In genomic region chr5:54743581-54743980, GRCh38 we compare ENCODE assay signal across 9 cellular contexts.
DNase-seq lines count a peak whose midpoint lies in the region; FAIRE-seq and TF ChIP-seq lines count a peak whose summit lies in the region.
"Had no signal": no experiment of that assay in that cellular context is flagged by ENCODE, and none has a peak within 500 bp of the region (broad histone marks: within the 10 kb centered on the region; RNA-seq: fewer than 3 reads in every experiment).

No MANE protein-coding gene starts in this region.

- H3K27me3 Mint-ChIP-seq in H9 (ENCODE audit: low read depth), result peaks cover 3% of the 10 kb centered on the region

- peaks cover 14 to 21% of the 10 kb centered on the region in 2 experiments for H3K4me1 Mint-ChIP-seq in H9

- H3K9me2 ChIP-seq in SU-DHL-6 (replicated peaks; ENCODE audit: insufficient read depth, low read length), result no peaks in the 10 kb centered on the region
- no peaks in the 10 kb centered on the region for H3K9me2 ChIP-seq in hepatocyte (replicated peaks; ENCODE audit: insufficient read depth)

- H3K79me2 ChIP-seq in H9 (ENCODE audit: insufficient read depth, low read length) (no peaks in the 10 kb centered on the region), SU-DHL-6 (ENCODE audit: insufficient read depth, low read length) (no peaks in the 10 kb centered on the region), hepatocyte (no peaks in the 10 kb centered on the region)

- no peaks in the 10 kb centered on the region for H3F3A ChIP-seq in SU-DHL-6 (ENCODE audit: insufficient read depth)

- H3K23ac ChIP-seq in H9 (ENCODE audit: insufficient read length, low read depth, low read length), result no peak overlapping the region

- H3K4me3 ChIP-seq in SU-DHL-6 (ENCODE audit: insufficient read depth, low read length, poor library complexity, severe bottlenecking), result no peak overlapping the region
- no peak overlapping the region for H3K4me3 ChIP-seq in hepatocyte
- no peak overlapping the region for H3K4me3 ChIP-seq in spleen
- H3K4me3 ChIP-seq: lung had no signal

- H3K56ac ChIP-seq in H9 (ENCODE audit: insufficient read length, low read depth, low read length), result no peak overlapping the region

- no peak overlapping the region for H2BK15ac ChIP-seq in H9 (ENCODE audit: low read depth, low read length)

- H3K18ac ChIP-seq in H9 (ENCODE audit: insufficient read length, low read depth, low read length), result no peak overlapping the region

- no peak overlapping the region for H4K5ac ChIP-seq in H9 (ENCODE audit: insufficient read length, low read depth, low read length)

- no peak overlapping the region for H3K4me3 Mint-ChIP-seq in H9

- no peak overlapping the region for H2AK5ac ChIP-seq in H9 (ENCODE audit: insufficient read length, low read length)

- H3K9me3 Mint-ChIP-seq in H9, result no peaks in the 10 kb centered on the region

- TF ChIP-seq CTCF in H9 (conservative IDR thresholded peaks at IDR 0.05) (no peak), SU-DHL-6 (IDR thresholded peaks at IDR 0.05; ENCODE audit: insufficient read depth, low read length, poor library complexity, severe bottlenecking) (no peak), hepatocyte (IDR thresholded peaks at IDR 0.05; ENCODE audit: poor library complexity) (no peak), spleen (IDR thresholded peaks at IDR 0.05 in 8 of 11, conservative IDR thresholded peaks at IDR 0.05 in 3 of 11) (no peak)

- H4K20me1 ChIP-seq in H9 (ENCODE audit: control insufficient read depth, insufficient read depth, insufficient read length) (no peaks in the 10 kb centered on the region), SU-DHL-6 (ENCODE audit: low read depth, low read length) (no peaks in the 10 kb centered on the region), hepatocyte (ENCODE audit: insufficient read depth, poor library complexity, severe bottlenecking) (no peaks in the 10 kb centered on the region)

- TF ChIP-seq POLR2A in spleen (IDR thresholded peaks at IDR 0.05), result no peak
- TF ChIP-seq POLR2A in H54 (IDR thresholded peaks at IDR 0.05; ENCODE audit: low read depth, low read length), result no peak

- no peaks in the 10 kb centered on the region for H3K79me1 ChIP-seq in H9 (ENCODE audit: insufficient read depth, low read depth, low read length, poor library complexity, severe bottlenecking)

- no peak overlapping the region for H2BK5ac ChIP-seq in H9 (ENCODE audit: insufficient read length, low read length)

- no peaks in the 10 kb centered on the region for H3K9me3 ChIP-seq in H9 (ENCODE audit: control insufficient read depth, low read depth, low read length)
- no peaks in the 10 kb centered on the region for H3K9me3 ChIP-seq in SU-DHL-6 (ENCODE audit: insufficient read depth, low read length)
- no peaks in the 10 kb centered on the region for H3K9me3 ChIP-seq in hepatocyte (ENCODE audit: low read depth)
- H3K9me3 ChIP-seq in spleen, result no peaks in the 10 kb centered on the region

- H2BK120ac ChIP-seq in H9 (ENCODE audit: low read depth, low read length, poor library complexity, severe bottlenecking), result no peak overlapping the region

- DNase-seq in H9, result no peak
- DNase-seq in hepatocyte (ENCODE audit: low spot score), result no peak
- no peak for DNase-seq in spleen
- no peak for DNase-seq in H54 (ENCODE audit: insufficient read length, low spot score)
- DNase-seq in NCI-H1105 (lab: John Stamatoyannopoulos, UW), result no peak
- DNase-seq in NCI-H510A (lab: John Stamatoyannopoulos, UW), result no peak
- DNase-seq: NCI-H1417 treated with DMSO at 0.1 percent for 48 hours had no signal

- no peaks in the 10 kb centered on the region for H3K23me2 ChIP-seq in H9 (ENCODE audit: insufficient read length, low read depth, low read length, poor library complexity, severe bottlenecking)

- no peak overlapping the region for H3T11ph ChIP-seq in H9 (ENCODE audit: low read length)

- H3K27ac ChIP-seq in H9 (ENCODE audit: insufficient read length, low read depth, low read length), result no peak overlapping the region
- no peak overlapping the region for H3K27ac ChIP-seq in SU-DHL-6 (ENCODE audit: low read depth, low read length)
- H3K27ac ChIP-seq in hepatocyte, result peak overlapping the region; percentile 86
- H3K27ac ChIP-seq in spleen, result peak overlapping the region; percentile 55 to 87 (median 83)

- H4K8ac ChIP-seq in H9 (replicated peaks; ENCODE audit: insufficient read length, low read depth, low read length), result no peak overlapping the region

- no peaks in the 10 kb centered on the region for H3K27me3 ChIP-seq in H9 (ENCODE audit: insufficient read depth, low read length)
- no peaks in the 10 kb centered on the region for H3K27me3 ChIP-seq in SU-DHL-6 (ENCODE audit: low read length)
- no peaks in the 10 kb centered on the region for H3K27me3 ChIP-seq in hepatocyte
- H3K27me3 ChIP-seq in spleen (replicated peaks in 1 of 7), result no peaks in the 10 kb centered on the region

- intact Hi-C loops in spleen (cut with DNase I; ENCODE audit: low total_unique reads), result no loop called here

- FAIRE-seq in H54 (lab: Jason Lieb, UNC), result no peak

- peak overlapping the region; percentile 32 for H2AFZ ChIP-seq in H9 (ENCODE audit: low read length)
- H2AFZ ChIP-seq in SU-DHL-6 (ENCODE audit: low read depth, low read length, severe bottlenecking), result peak overlapping the region; percentile 70
- peak overlapping the region; percentile 55 for H2AFZ ChIP-seq in hepatocyte

- no peaks in the 10 kb centered on the region for H3K36me3 Mint-ChIP-seq in H9 (ENCODE audit: insufficient read depth in 1 of 3, low read depth in 3 of 3)

- H2BK12ac ChIP-seq in H9 (ENCODE audit: insufficient read length, low read depth, low read length), result no peak overlapping the region

- H2BK20ac ChIP-seq in H9 (ENCODE audit: low read depth, low read length, poor library complexity, severe bottlenecking), result no peak overlapping the region

- H3K4ac ChIP-seq in H9 (ENCODE audit: low read depth, low read length), result no peak overlapping the region

- no CpG with 5 or more reads among the region's 5 CpGs for whole genome bisulfite sequencing in H9 (ENCODE audit: extremely low coverage, insufficient read length, low lambda C conversion rate)
- WGBS in hepatocyte (ENCODE audit: low lambda C conversion rate, missing lambda C conversion rate), result 82% methylated on average over 5 of the region's 5 CpGs
- 92 to 98% (median 96%) methylated on average over 5 of the region's 5 CpGs for WGBS in spleen, 5 donors

- no peak overlapping the region for H3K14ac ChIP-seq in H9 (ENCODE audit: insufficient read depth, low read length)

- H3K4me1 ChIP-seq in H9 (ENCODE audit: insufficient read depth, low read length) (no peaks in the 10 kb centered on the region; the same call in 1 of the 2 replicates), hepatocyte (ENCODE audit: insufficient read depth) (peaks cover 14% of the 10 kb centered on the region), spleen (peaks cover 17 to 60% (median 33%) of the 10 kb centered on the region in 6 donors)

- H3K4me2 ChIP-seq in H9 (ENCODE audit: insufficient read depth, insufficient read length, low read length), result no peak overlapping the region
- H3K4me2 ChIP-seq in SU-DHL-6 (ENCODE audit: low read depth, low read length, poor library complexity, severe bottlenecking), result no peak overlapping the region
- no peak overlapping the region for H3K4me2 ChIP-seq in hepatocyte

- H4K91ac ChIP-seq in H9 (ENCODE audit: insufficient read length, low read depth, low read length), result no peak overlapping the region

- no peaks in the 10 kb centered on the region for H3K36me3 ChIP-seq in SU-DHL-6 (ENCODE audit: low read length)
- no peaks in the 10 kb centered on the region for H3K36me3 ChIP-seq in hepatocyte (replicated peaks; ENCODE audit: insufficient read depth, low read depth)
- H3K36me3 ChIP-seq in spleen, result no peaks in the 10 kb centered on the region

- no peak overlapping the region for H3K9ac ChIP-seq in H9 (ENCODE audit: extremely low read depth, insufficient read length, low read length)
- H3K9ac ChIP-seq in SU-DHL-6 (ENCODE audit: low read length), result no peak overlapping the region

- peak overlapping the region in 1 of 3 experiments; percentile 48; a peak in 1 of 7 replicates for H3K27ac Mint-ChIP-seq in H9

Comparison
In these comparisons a context has a peak if more than half of its experiments do, and no peak if none do; other contexts are left out.
1. H3K27ac ChIP-seq: peak in hepatocyte (single experiment) and spleen (8 of 8); none in H9 (single experiment) and SU-DHL-6 (single experiment).
2. Peak in every context shown above with its lines, with median percentiles within 50 percentile points of each other: H2AFZ ChIP-seq.